ENCODE assay signal across 8 cellular contexts in genomic region chr1:1432951-1433803, GRCh38. TPM values are rescaled to one million over a fixed set of nuclear protein-coding genes. Genes with fewer than 3 reads are reported as not detected.
DNase-seq lines count a peak whose midpoint lies in the region; ATAC-seq and TF ChIP-seq lines count a peak whose summit lies in the region.

No MANE protein-coding gene starts in this region.

- H3K4me3 ChIP-seq in tibial artery: no peak overlapping the region

- no peaks in the 10 kb centered on the region for H3K9me3 ChIP-seq in tibial artery

- intact Hi-C loops in tibial artery (cut with DNase I; ENCODE audit: low total_unique reads): no loop called here

- DNase-seq in CD1c-positive myeloid dendritic cell (ENCODE audit: extremely low spot score) (peak; percentile 10), HuH-7.5 (ENCODE audit: low spot score) (peak; percentile 98), cerebellum (ENCODE audit: low spot score) (peak; percentile 50), medulla oblongata (ENCODE audit: extremely low spot score) (peak; percentile 84), tibial artery (peak; percentile 38 to 75)

- ATAC-seq in GM18907 (IDR thresholded peaks at IDR 0.05; ENCODE audit: unreplicated experiment) (no peak), GM19467 (IDR thresholded peaks at IDR 0.05; ENCODE audit: unreplicated experiment) (no peak), HG03196 (IDR thresholded peaks at IDR 0.05; ENCODE audit: unreplicated experiment) (no peak)

- H3K27me3 ChIP-seq in tibial artery: peaks cover 0 to 28% of the 10 kb centered on the region in 2 donors

- peak overlapping the region; percentile 74 to 81 for H3K27ac ChIP-seq in tibial artery

- H3K36me3 ChIP-seq in tibial artery: no peaks in the 10 kb centered on the region

- peaks cover 4 to 86% (median 60%) of the 10 kb centered on the region in 4 donors for H3K4me1 ChIP-seq in tibial artery

- no peak for TF ChIP-seq CTCF in tibial artery (IDR thresholded peaks at IDR 0.05)

RNA-seq across cellular contexts. Expression of gene VWA1, which starts 2.3 kb away (rescaled TPM):
- total RNA-seq in cerebellum: 7.8 TPM

RNA-seq across cellular contexts. Expression of gene ANKRD65, which starts 12.1 kb away (rescaled TPM):
- total RNA-seq in cerebellum: 1.1 TPM

RNA-seq across cellular contexts. Expression of gene ATAD3C, which starts 16.3 kb away (rescaled TPM):
- total RNA-seq in cerebellum: not detected

RNA-seq across cellular contexts. Expression of gene MRPL20, which starts 26.1 kb away (rescaled TPM):
- total RNA-seq in cerebellum: 31.9 TPM

RNA-seq across cellular contexts. Expression of gene CCNL2, which starts 34.0 kb away (rescaled TPM):
- 197 TPM for total RNA-seq in cerebellum

Comparison
In these comparisons a context has a peak if more than half of its experiments do, and no peak if none do; other contexts are left out.
1. DNase-seq: peak in every context shown above with its lines; median percentile 98 in HuH-7.5; 84 in medulla oblongata; 56 in tibial artery; 50 in cerebellum; 10 in CD1c-positive myeloid dendritic cell.